Comparison of ENCODE assay signal across 1 cellular context in the genomic region with DNA sequence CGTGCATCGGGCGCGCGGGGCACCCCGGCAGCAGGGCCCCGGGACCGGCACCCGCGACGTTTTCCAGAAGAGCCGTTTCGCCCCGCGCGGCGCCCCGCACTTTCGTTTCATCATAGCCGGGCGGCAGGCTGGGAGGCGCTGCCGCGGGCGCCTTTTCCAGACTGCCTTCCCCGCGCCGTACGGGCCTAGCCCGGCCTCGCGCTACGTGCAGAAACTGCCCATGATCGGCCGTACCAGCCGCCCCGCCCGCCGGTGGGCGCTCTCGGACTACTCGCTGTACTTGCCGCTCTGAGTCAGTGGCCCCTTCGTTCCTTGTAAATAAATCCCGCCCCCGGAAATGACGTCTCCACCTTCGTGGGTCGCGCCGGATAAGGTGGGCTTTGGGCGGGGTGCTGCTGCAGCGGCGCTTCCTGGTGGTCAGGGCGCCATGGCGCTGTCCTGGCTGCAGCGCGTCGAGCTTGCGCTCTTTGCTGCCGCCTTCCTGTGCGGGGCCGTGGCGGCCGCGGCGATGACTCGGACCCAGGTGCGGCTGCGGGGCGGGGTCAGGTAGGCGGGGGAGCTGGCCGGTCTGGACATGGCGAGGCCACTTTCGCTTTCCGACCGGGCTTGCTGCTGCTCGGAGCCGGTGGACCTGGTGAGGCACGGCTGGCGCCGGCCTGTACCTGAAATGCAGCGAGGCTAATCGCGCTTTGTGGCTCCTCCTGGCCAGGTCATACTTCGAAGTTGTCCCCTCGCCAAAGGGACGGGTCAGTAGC.
TF ChIP-seq lines count a peak whose summit lies in the region.

A gene with protein sequence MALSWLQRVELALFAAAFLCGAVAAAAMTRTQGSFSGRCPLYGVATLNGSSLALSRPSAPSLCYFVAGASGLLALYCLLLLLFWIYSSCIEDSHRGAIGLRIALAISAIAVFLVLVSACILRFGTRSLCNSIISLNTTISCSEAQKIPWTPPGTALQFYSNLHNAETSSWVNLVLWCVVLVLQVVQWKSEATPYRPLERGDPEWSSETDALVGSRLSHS (plus strand): TSS at position 398 of the 755 bp plus-strand sequence. CDS start 30 bp downstream, at position 428.

TF ChIP-seq in HepG2, 621 proteins besides CTCF, POLR2A, EP300 and RAD21 (continued from another document and continues in another):
- TF ChIP-seq, protein P1, sequence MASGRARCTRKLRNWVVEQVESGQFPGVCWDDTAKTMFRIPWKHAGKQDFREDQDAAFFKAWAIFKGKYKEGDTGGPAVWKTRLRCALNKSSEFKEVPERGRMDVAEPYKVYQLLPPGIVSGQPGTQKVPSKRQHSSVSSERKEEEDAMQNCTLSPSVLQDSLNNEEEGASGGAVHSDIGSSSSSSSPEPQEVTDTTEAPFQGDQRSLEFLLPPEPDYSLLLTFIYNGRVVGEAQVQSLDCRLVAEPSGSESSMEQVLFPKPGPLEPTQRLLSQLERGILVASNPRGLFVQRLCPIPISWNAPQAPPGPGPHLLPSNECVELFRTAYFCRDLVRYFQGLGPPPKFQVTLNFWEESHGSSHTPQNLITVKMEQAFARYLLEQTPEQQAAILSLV (CRISPR knock-in tag; IDR thresholded peaks at IDR 0.05; ENCODE audit: borderline replicate concordance) = peak; percentile 89
- TF ChIP-seq ZNF569 (CRISPR knock-in tag; IDR thresholded peaks at IDR 0.05; ENCODE audit: borderline replicate concordance) = no peak
- peak; percentile 92 for TF ChIP-seq CREM (IDR thresholded peaks at IDR 0.05)
- TF ChIP-seq CREM (CRISPR knock-in tag; IDR thresholded peaks at IDR 0.05) = peak; percentile 50; the same call in 1 of the 2 replicates
- TF ChIP-seq ZNF333 (CRISPR knock-in tag; IDR thresholded peaks at IDR 0.05; ENCODE audit: borderline replicate concordance) = peak; percentile 47; the same call in 1 of the 2 replicates
- no peak for TF ChIP-seq ZNF138 (CRISPR knock-in tag; IDR thresholded peaks at IDR 0.05; ENCODE audit: low read depth)
- TF ChIP-seq BORCS8-MEF2B (CRISPR knock-in tag; IDR thresholded peaks at IDR 0.05) = peak; percentile 96
- no peak for TF ChIP-seq ZNF713 (CRISPR knock-in tag; IDR thresholded peaks at IDR 0.05)
- peak; percentile 94 for TF ChIP-seq CREB1 (IDR thresholded peaks at IDR 0.05)
- peak; percentile 97 for TF ChIP-seq CREB1 (CRISPR knock-in tag; IDR thresholded peaks at IDR 0.05)
- no peak for TF ChIP-seq SOX6 (IDR thresholded peaks at IDR 0.05)
- TF ChIP-seq SOX6 (CRISPR knock-in tag; IDR thresholded peaks at IDR 0.05) = peak; percentile 74
- TF ChIP-seq MED13 (CRISPR knock-in tag; IDR thresholded peaks at IDR 0.05) = peak; percentile 83
- peak; percentile 79 for TF ChIP-seq ZNF768 (CRISPR knock-in tag; IDR thresholded peaks at IDR 0.05)
- TF ChIP-seq, protein P2, sequence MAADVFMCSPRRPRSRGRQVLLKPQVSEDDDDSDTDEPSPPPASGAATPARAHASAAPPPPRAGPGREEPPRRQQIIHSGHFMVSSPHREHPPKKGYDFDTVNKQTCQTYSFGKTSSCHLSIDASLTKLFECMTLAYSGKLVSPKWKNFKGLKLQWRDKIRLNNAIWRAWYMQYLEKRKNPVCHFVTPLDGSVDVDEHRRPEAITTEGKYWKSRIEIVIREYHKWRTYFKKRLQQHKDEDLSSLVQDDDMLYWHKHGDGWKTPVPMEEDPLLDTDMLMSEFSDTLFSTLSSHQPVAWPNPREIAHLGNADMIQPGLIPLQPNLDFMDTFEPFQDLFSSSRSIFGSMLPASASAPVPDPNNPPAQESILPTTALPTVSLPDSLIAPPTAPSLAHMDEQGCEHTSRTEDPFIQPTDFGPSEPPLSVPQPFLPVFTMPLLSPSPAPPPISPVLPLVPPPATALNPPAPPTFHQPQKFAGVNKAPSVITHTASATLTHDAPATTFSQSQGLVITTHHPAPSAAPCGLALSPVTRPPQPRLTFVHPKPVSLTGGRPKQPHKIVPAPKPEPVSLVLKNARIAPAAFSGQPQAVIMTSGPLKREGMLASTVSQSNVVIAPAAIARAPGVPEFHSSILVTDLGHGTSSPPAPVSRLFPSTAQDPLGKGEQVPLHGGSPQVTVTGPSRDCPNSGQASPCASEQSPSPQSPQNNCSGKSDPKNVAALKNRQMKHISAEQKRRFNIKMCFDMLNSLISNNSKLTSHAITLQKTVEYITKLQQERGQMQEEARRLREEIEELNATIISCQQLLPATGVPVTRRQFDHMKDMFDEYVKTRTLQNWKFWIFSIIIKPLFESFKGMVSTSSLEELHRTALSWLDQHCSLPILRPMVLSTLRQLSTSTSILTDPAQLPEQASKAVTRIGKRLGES (CRISPR knock-in tag; IDR thresholded peaks at IDR 0.05; ENCODE audit: borderline replicate concordance) = no peak; the same call in 1 of the 2 replicates
- TF ChIP-seq, protein P3, sequence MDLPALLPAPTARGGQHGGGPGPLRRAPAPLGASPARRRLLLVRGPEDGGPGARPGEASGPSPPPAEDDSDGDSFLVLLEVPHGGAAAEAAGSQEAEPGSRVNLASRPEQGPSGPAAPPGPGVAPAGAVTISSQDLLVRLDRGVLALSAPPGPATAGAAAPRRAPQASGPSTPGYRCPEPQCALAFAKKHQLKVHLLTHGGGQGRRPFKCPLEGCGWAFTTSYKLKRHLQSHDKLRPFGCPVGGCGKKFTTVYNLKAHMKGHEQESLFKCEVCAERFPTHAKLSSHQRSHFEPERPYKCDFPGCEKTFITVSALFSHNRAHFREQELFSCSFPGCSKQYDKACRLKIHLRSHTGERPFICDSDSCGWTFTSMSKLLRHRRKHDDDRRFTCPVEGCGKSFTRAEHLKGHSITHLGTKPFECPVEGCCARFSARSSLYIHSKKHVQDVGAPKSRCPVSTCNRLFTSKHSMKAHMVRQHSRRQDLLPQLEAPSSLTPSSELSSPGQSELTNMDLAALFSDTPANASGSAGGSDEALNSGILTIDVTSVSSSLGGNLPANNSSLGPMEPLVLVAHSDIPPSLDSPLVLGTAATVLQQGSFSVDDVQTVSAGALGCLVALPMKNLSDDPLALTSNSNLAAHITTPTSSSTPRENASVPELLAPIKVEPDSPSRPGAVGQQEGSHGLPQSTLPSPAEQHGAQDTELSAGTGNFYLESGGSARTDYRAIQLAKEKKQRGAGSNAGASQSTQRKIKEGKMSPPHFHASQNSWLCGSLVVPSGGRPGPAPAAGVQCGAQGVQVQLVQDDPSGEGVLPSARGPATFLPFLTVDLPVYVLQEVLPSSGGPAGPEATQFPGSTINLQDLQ (CRISPR knock-in tag; IDR thresholded peaks at IDR 0.05) = no peak
- TF ChIP-seq, protein P4, sequence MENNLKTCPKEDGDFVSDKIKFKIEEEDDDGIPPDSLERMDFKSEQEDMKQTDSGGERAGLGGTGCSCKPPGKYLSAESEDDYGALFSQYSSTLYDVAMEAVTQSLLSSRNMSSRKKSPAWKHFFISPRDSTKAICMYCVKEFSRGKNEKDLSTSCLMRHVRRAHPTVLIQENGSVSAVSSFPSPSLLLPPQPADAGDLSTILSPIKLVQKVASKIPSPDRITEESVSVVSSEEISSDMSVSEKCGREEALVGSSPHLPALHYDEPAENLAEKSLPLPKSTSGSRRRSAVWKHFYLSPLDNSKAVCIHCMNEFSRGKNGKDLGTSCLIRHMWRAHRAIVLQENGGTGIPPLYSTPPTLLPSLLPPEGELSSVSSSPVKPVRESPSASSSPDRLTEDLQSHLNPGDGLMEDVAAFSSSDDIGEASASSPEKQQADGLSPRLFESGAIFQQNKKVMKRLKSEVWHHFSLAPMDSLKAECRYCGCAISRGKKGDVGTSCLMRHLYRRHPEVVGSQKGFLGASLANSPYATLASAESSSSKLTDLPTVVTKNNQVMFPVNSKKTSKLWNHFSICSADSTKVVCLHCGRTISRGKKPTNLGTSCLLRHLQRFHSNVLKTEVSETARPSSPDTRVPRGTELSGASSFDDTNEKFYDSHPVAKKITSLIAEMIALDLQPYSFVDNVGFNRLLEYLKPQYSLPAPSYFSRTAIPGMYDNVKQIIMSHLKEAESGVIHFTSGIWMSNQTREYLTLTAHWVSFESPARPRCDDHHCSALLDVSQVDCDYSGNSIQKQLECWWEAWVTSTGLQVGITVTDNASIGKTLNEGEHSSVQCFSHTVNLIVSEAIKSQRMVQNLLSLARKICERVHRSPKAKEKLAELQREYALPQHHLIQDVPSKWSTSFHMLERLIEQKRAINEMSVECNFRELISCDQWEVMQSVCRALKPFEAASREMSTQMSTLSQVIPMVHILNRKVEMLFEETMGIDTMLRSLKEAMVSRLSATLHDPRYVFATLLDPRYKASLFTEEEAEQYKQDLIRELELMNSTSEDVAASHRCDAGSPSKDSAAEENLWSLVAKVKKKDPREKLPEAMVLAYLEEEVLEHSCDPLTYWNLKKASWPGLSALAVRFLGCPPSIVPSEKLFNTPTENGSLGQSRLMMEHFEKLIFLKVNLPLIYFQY (CRISPR knock-in tag; IDR thresholded peaks at IDR 0.05; ENCODE audit: borderline replicate concordance) = peak; percentile 74
- TF ChIP-seq MYC (CRISPR knock-in tag; IDR thresholded peaks at IDR 0.05; ENCODE audit: borderline replicate concordance) = peak; percentile 89; the same call in 1 of the 2 replicates
- peak; percentile 96 for TF ChIP-seq AGO1 (IDR thresholded peaks at IDR 0.05; ENCODE audit: low read depth, low read length, poor library complexity, severe bottlenecking)
- no peak for TF ChIP-seq ZNF253 (CRISPR knock-in tag; IDR thresholded peaks at IDR 0.05; ENCODE audit: borderline replicate concordance)
- no peak for TF ChIP-seq HNRNPL (IDR thresholded peaks at IDR 0.05; ENCODE audit: low read depth, low read length)
- TF ChIP-seq, protein P5, sequence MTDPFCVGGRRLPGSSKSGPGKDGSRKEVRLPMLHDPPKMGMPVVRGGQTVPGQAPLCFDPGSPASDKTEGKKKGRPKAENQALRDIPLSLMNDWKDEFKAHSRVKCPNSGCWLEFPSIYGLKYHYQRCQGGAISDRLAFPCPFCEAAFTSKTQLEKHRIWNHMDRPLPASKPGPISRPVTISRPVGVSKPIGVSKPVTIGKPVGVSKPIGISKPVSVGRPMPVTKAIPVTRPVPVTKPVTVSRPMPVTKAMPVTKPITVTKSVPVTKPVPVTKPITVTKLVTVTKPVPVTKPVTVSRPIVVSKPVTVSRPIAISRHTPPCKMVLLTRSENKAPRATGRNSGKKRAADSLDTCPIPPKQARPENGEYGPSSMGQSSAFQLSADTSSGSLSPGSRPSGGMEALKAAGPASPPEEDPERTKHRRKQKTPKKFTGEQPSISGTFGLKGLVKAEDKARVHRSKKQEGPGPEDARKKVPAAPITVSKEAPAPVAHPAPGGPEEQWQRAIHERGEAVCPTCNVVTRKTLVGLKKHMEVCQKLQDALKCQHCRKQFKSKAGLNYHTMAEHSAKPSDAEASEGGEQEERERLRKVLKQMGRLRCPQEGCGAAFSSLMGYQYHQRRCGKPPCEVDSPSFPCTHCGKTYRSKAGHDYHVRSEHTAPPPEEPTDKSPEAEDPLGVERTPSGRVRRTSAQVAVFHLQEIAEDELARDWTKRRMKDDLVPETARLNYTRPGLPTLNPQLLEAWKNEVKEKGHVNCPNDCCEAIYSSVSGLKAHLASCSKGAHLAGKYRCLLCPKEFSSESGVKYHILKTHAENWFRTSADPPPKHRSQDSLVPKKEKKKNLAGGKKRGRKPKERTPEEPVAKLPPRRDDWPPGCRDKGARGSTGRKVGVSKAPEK (CRISPR knock-in tag; IDR thresholded peaks at IDR 0.05; ENCODE audit: borderline replicate concordance) = 0 out of 2 replicates have a peak, but pooled peaks have one; percentile 79
- no peak; the same call in 1 of the 2 replicates for TF ChIP-seq FOXJ3 (CRISPR knock-in tag; IDR thresholded peaks at IDR 0.05; ENCODE audit: borderline replicate concordance)
- peak; percentile 85; the same call in 1 of the 2 replicates for TF ChIP-seq CAMTA2 (CRISPR knock-in tag; IDR thresholded peaks at IDR 0.05; ENCODE audit: borderline replicate concordance)
- TF ChIP-seq SKI (IDR thresholded peaks at IDR 0.05; ENCODE audit: partially characterized antibody) = no peak
- TF ChIP-seq NKX3-1 (CRISPR knock-in tag; IDR thresholded peaks at IDR 0.05) = peak; percentile 59; the same call in 1 of the 2 replicates
- TF ChIP-seq, protein P6, sequence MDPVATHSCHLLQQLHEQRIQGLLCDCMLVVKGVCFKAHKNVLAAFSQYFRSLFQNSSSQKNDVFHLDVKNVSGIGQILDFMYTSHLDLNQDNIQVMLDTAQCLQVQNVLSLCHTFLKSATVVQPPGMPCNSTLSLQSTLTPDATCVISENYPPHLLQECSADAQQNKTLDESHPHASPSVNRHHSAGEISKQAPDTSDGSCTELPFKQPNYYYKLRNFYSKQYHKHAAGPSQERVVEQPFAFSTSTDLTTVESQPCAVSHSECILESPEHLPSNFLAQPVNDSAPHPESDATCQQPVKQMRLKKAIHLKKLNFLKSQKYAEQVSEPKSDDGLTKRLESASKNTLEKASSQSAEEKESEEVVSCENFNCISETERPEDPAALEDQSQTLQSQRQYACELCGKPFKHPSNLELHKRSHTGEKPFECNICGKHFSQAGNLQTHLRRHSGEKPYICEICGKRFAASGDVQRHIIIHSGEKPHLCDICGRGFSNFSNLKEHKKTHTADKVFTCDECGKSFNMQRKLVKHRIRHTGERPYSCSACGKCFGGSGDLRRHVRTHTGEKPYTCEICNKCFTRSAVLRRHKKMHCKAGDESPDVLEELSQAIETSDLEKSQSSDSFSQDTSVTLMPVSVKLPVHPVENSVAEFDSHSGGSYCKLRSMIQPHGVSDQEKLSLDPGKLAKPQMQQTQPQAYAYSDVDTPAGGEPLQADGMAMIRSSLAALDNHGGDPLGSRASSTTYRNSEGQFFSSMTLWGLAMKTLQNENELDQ (CRISPR knock-in tag; IDR thresholded peaks at IDR 0.05; ENCODE audit: borderline replicate concordance) = no peak; the same call in 1 of the 2 replicates
- peak; percentile 91 for TF ChIP-seq PHF20 (CRISPR knock-in tag; IDR thresholded peaks at IDR 0.05)
- 0 out of 2 replicates have a peak, but pooled peaks have one; percentile 40 for TF ChIP-seq PCBP1 (IDR thresholded peaks at IDR 0.05; ENCODE audit: borderline replicate concordance, low read depth, low read length)
- TF ChIP-seq, protein P7, sequence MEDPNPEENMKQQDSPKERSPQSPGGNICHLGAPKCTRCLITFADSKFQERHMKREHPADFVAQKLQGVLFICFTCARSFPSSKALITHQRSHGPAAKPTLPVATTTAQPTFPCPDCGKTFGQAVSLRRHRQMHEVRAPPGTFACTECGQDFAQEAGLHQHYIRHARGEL (CRISPR knock-in tag; IDR thresholded peaks at IDR 0.05) = peak; percentile 27; the same call in 1 of the 2 replicates
- TF ChIP-seq ZNF34 (CRISPR knock-in tag; IDR thresholded peaks at IDR 0.05; ENCODE audit: borderline replicate concordance) = peak; percentile 73; the same call in 1 of the 2 replicates
- peak; percentile 64 for TF ChIP-seq ZNF335 (CRISPR knock-in tag; IDR thresholded peaks at IDR 0.05)
- peak; percentile 51; the same call in 1 of the 2 replicates for TF ChIP-seq CENPT (CRISPR knock-in tag; IDR thresholded peaks at IDR 0.05; ENCODE audit: low read depth)
- TF ChIP-seq KDM5B (CRISPR knock-in tag; IDR thresholded peaks at IDR 0.05; ENCODE audit: borderline replicate concordance) = peak; percentile 80; the same call in 1 of the 2 replicates
- TF ChIP-seq BHLHE40 (IDR thresholded peaks at IDR 0.05; ENCODE audit: low read length) = no peak
- TF ChIP-seq ZNF562 (CRISPR knock-in tag; IDR thresholded peaks at IDR 0.05; ENCODE audit: borderline replicate concordance) = no peak
- peak; percentile 78 for TF ChIP-seq ZSCAN31 (CRISPR knock-in tag; IDR thresholded peaks at IDR 0.05; ENCODE audit: low read depth)
- TF ChIP-seq ZNF205 (CRISPR knock-in tag; IDR thresholded peaks at IDR 0.05) = no peak; the same call in 1 of the 2 replicates
